ENCODE assay signal across 8 cellular contexts in the genomic region with DNA sequence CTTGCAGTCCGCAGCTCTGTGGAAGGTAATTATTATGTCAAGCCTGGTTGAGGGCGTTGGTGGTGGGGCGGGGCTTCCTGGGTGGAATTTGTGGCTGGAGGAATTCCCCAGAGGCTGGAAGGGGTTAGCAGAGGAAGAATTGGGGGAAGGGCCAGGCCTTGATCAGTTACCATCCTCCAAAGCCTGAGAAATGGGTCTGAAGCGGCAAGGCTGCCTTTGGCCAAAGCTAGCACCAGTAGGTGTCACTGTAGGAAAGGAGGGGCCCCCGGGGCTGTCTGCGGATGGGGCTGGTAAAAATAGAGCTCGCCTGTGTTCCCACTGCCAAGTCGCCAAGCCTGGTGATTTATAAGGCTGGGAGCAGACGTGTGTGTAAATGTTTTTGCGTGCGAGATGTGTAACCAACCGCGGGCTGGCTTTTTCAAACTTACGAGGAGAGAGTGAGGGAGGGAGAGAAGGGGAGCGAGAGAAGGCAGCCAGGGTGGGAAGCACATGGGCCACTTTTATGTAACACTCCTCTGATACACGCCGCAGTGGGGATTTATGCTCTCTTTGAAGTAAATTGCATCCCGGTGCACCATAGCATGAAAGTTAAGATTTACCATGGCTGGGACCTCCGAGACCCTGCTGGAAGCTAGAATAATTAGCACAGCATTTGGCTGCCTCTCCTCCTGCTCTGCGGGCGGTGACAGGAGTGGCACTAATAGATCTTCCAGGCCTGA.
A peak's percentile ranks its signal among the peaks of the same experiment; 100 is the strongest.
DNase-seq lines count a peak whose midpoint lies in the region; ATAC-seq and TF ChIP-seq lines count a peak whose summit lies in the region.

No MANE protein-coding gene starts in this region.

- H3K79me2 ChIP-seq in fibroblast of lung (ENCODE audit: control insufficient read depth, insufficient read depth, low read length), result no peaks in the 10 kb centered on the region

- H3K4me3 ChIP-seq in AG09309 (ENCODE audit: control insufficient read depth, low read depth, low read length) (no peak overlapping the region), fibroblast of lung (replicated peaks in 1 of 4; ENCODE audit: control extremely low read depth in 1 of 4, insufficient read depth in 1 of 4, low read depth in 3 of 4, low read length in 4 of 4) (no peak overlapping the region)
- H3K4me3 ChIP-seq in naive thymus-derived CD4-positive, alpha-beta T cell (ENCODE audit: low read length), result no peak overlapping the region

- peaks cover 0 to 15% (median 4%) of the 10 kb centered on the region in 7 donors for H3K4me1 Mint-ChIP-seq in naive thymus-derived CD4-positive, alpha-beta T cell

- H3K27me3 ChIP-seq in fibroblast of lung (ENCODE audit: control insufficient read depth, insufficient read depth, low read length), result no peaks in the 10 kb centered on the region
- no peaks in the 10 kb centered on the region for H3K27me3 ChIP-seq in naive thymus-derived CD4-positive, alpha-beta T cell (ENCODE audit: control insufficient read depth in 2 of 2, insufficient read depth in 2 of 2, low read length in 2 of 2)

- peak overlapping the region; percentile 23 for H3K9ac ChIP-seq in fibroblast of lung (ENCODE audit: insufficient read depth, low read length)

- H3K36me3 Mint-ChIP-seq in naive thymus-derived CD4-positive, alpha-beta T cell, result no peaks in the 10 kb centered on the region

- intact Hi-C loops in naive thymus-derived CD4-positive, alpha-beta T cell (cut with micrococcal nuclease), result loop anchor here (1.0 to 10.0 kb wide), 14 partner anchors 36 to 737 kb away; no protein-coding TSS in a partner anchor

- peaks cover 0 to 6% (median 0%) of the 10 kb centered on the region in 11 donors for H3K9me3 Mint-ChIP-seq in naive thymus-derived CD4-positive, alpha-beta T cell

- H3K36me3 ChIP-seq in fibroblast of lung (ENCODE audit: control insufficient read depth, insufficient read depth, low read length), result no peaks in the 10 kb centered on the region
- no peaks in the 10 kb centered on the region for H3K36me3 ChIP-seq in naive thymus-derived CD4-positive, alpha-beta T cell (ENCODE audit: control insufficient read depth in 2 of 3, insufficient read depth in 3 of 3, low read length in 3 of 3)

- peak overlapping the region in 6 of 9 donors; percentile 53 to 90 (median 76) for H3K27ac Mint-ChIP-seq in naive thymus-derived CD4-positive, alpha-beta T cell

- H3K27ac ChIP-seq in fibroblast of lung (ENCODE audit: insufficient read depth, low read length), result no peak overlapping the region
- no peak overlapping the region for H3K27ac ChIP-seq in naive thymus-derived CD4-positive, alpha-beta T cell (ENCODE audit: low read depth, low read length)

- H3K4me3 Mint-ChIP-seq in naive thymus-derived CD4-positive, alpha-beta T cell, result peak overlapping the region in 8 of 10 donors; percentile 30 to 76 (median 50)

- peak; percentile 75 for TF ChIP-seq CTCF in AG09309 (IDR thresholded peaks at IDR 0.05; ENCODE audit: control insufficient read depth, insufficient read depth, low read depth, low read length, missing control alignments)
- peak; percentile 47 to 59 for TF ChIP-seq CTCF in fibroblast of lung (conservative IDR thresholded peaks at IDR 0.05 in 1 of 2, IDR thresholded peaks at IDR 0.05 in 1 of 2; ENCODE audit: low read depth in 1 of 2, low read length in 2 of 2)

- no peaks in the 10 kb centered on the region for H4K20me1 ChIP-seq in fibroblast of lung (ENCODE audit: control insufficient read depth, extremely low read depth, insufficient read depth, low read length)

- H2AFZ ChIP-seq in fibroblast of lung (ENCODE audit: low read length), result no peak overlapping the region

- DNase-seq in AG09309 (ENCODE audit: low read depth), result peak; percentile 83
- DNase-seq in NOMO-1 treated with dmso at 0.1 percent for 144 hours (lab: John Stamatoyannopoulos, UW; ENCODE audit: unreplicated experiment), result peak; percentile 58
- DNase-seq in activated T-cell treated with anti-CD3 and anti-CD28 coated beads, Interleukin-2, amount 50 U/mL, for 1 hour, result peak; percentile 52
- DNase-seq in fibroblast of lung (ENCODE audit: low read depth in 2 of 2), result peak; percentile 89 to 91
- peak; percentile 15 to 59 (median 47) for DNase-seq in naive thymus-derived CD4-positive, alpha-beta T cell
- peak; percentile 41 for DNase-seq in stimulated activated naive CD4-positive, alpha-beta T cell treated with Interleukin-2 at 50 U/mL for 16 hours (lab: John Stamatoyannopoulos, UW)
- DNase-seq in NCI-H1105 treated with DMSO at 0.1 percent for 48 hours (lab: John Stamatoyannopoulos, UW), result no peak

- POLR2A ChIA-PET in naive thymus-derived CD4-positive, alpha-beta T cell (lab: Charles Lee), result interaction anchor here (0.7 to 1.3 kb wide), 5 partner anchors 23 to 741 kb away, joined by 3 to 5 read pairs (median 3); no protein-coding TSS in a partner anchor

- H3K9me3 ChIP-seq in fibroblast of lung (ENCODE audit: control insufficient read depth, insufficient read depth, low read depth, low read length), result no peaks in the 10 kb centered on the region
- H3K9me3 ChIP-seq in naive thymus-derived CD4-positive, alpha-beta T cell (ENCODE audit: control insufficient read depth in 2 of 3, low read length in 3 of 3), result no peaks in the 10 kb centered on the region

- peaks cover 3% of the 10 kb centered on the region for H3K4me1 ChIP-seq in fibroblast of lung (ENCODE audit: control insufficient read depth, extremely low read depth, insufficient read depth, low read length)
- no peaks in the 10 kb centered on the region for H3K4me1 ChIP-seq in naive thymus-derived CD4-positive, alpha-beta T cell (ENCODE audit: control insufficient read depth in 2 of 2, insufficient read depth in 2 of 2, low read length in 2 of 2)

- H3K4me2 ChIP-seq in fibroblast of lung (ENCODE audit: extremely low read depth, insufficient read depth, low read length), result peak overlapping the region; percentile 35

- peak; percentile 63 for ATAC-seq in GM19351 (IDR thresholded peaks at IDR 0.05; ENCODE audit: unreplicated experiment)
- peak; percentile 80 for ATAC-seq in naive thymus-derived CD4-positive, alpha-beta T cell

- CTCF ChIA-PET in naive thymus-derived CD4-positive, alpha-beta T cell (lab: Charles Lee), result interaction anchor here (0.6 to 1.6 kb wide), 9 partner anchors 13 to 741 kb away, joined by 3 to 4 read pairs (median 3); no protein-coding TSS in a partner anchor

- no peaks in the 10 kb centered on the region for H3K27me3 Mint-ChIP-seq in naive thymus-derived CD4-positive, alpha-beta T cell
